Comparison of ENCODE assay signal across 11 cellular contexts in genomic region chr6:148608211-148608951, GRCh38.
DNase-seq lines count a peak whose midpoint lies in the region; ATAC-seq and TF ChIP-seq lines count a peak whose summit lies in the region.
"Had no signal": no experiment of that assay in that cellular context is flagged by ENCODE, and none has a peak within 500 bp of the region (broad histone marks: within the 10 kb centered on the region; RNA-seq: fewer than 3 reads in every experiment).

No MANE protein-coding gene starts in this region.

- no peak overlapping the region for H2BK12ac ChIP-seq in H9 (ENCODE audit: insufficient read length, low read depth, low read length)

- peak; percentile 52 for TF ChIP-seq CTCF in AG09319 (IDR thresholded peaks at IDR 0.05; ENCODE audit: low read depth, low read length)
- peak; percentile 70 for TF ChIP-seq CTCF in H9 (conservative IDR thresholded peaks at IDR 0.05)
- TF ChIP-seq CTCF in WI38 (IDR thresholded peaks at IDR 0.05; ENCODE audit: low read depth, low read length): peak; percentile 48

- no peak overlapping the region for H2BK20ac ChIP-seq in H9 (ENCODE audit: low read depth, low read length, poor library complexity, severe bottlenecking)

- H3K18ac ChIP-seq in H9 (ENCODE audit: insufficient read length, low read depth, low read length): no peak overlapping the region

- peaks cover 0 to 8% (median 3%) of the 10 kb centered on the region in 3 experiments; a peak in 3 of 7 replicates for H3K36me3 Mint-ChIP-seq in H9 (ENCODE audit: insufficient read depth in 1 of 3, low read depth in 3 of 3)
- H3K36me3 Mint-ChIP-seq: activated naive CD8-positive, alpha-beta T cell treated with anti-CD3 and anti-CD28 coated beads for 36 hours had no signal

- no peak overlapping the region for H3K4me2 ChIP-seq in H9 (ENCODE audit: insufficient read depth, insufficient read length, low read length)

- no peaks in the 10 kb centered on the region for H3K4me1 ChIP-seq in H9 (ENCODE audit: insufficient read depth, low read length)

- peaks cover 0 to 10% of the 10 kb centered on the region in 2 experiments; a peak in 3 of 5 replicates for H3K9me3 Mint-ChIP-seq in H9
- H3K9me3 Mint-ChIP-seq: activated naive CD8-positive, alpha-beta T cell treated with anti-CD3 and anti-CD28 coated beads for 36 hours had no signal

- H4K8ac ChIP-seq in H9 (replicated peaks; ENCODE audit: insufficient read length, low read depth, low read length): no peak overlapping the region

- no peak overlapping the region for H2BK5ac ChIP-seq in H9 (ENCODE audit: insufficient read length, low read length)

- H2BK15ac ChIP-seq in H9 (ENCODE audit: low read depth, low read length): no peak overlapping the region

- H3K4ac ChIP-seq in H9 (ENCODE audit: low read depth, low read length): no peak overlapping the region

- no peak overlapping the region for H3K27ac Mint-ChIP-seq in H9
- H3K27ac Mint-ChIP-seq: activated naive CD8-positive, alpha-beta T cell treated with anti-CD3 and anti-CD28 coated beads for 36 hours had no signal

- no peak overlapping the region for H3K27ac ChIP-seq in H9 (ENCODE audit: insufficient read length, low read depth, low read length)

- no peaks in the 10 kb centered on the region for H3K4me1 Mint-ChIP-seq in H9
- H3K4me1 Mint-ChIP-seq: activated naive CD8-positive, alpha-beta T cell treated with anti-CD3 and anti-CD28 coated beads for 36 hours had no signal

- no peak overlapping the region for H3K4me3 Mint-ChIP-seq in H9
- H3K4me3 Mint-ChIP-seq: activated naive CD8-positive, alpha-beta T cell treated with anti-CD3 and anti-CD28 coated beads for 36 hours had no signal

- DNase-seq in AG09319 (ENCODE audit: extremely low read depth, low read depth) (no peak), H9 (no peak), kidney glomerular epithelial cell (lab: John Stamatoyannopoulos, UW) (peak; percentile 1), SKM-1 treated with dmso at 0.1 percent for 144 hours (lab: John Stamatoyannopoulos, UW; ENCODE audit: unreplicated experiment) (no peak)
- DNase-seq in stimulated activated CD4-positive, alpha-beta T cell treated with anti-CD3 and anti-CD28 coated beads, Interleukin-2, amount 100 ng/mL, for 48 hours: no peak
- DNase-seq: activated naive CD8-positive, alpha-beta T cell treated with anti-CD3 and anti-CD28 coated beads for 36 hours; NCI-H187 treated with DMSO at 0.1 percent for 48 hours; T-helper 9 cell had no signal

- H3K14ac ChIP-seq in H9 (ENCODE audit: insufficient read depth, low read length): no peak overlapping the region

- WGBS in H9 (ENCODE audit: extremely low coverage, insufficient read length, low lambda C conversion rate): no CpG with 5 or more reads among the region's 10 CpGs

- H3K4me3 ChIP-seq in WI38 (ENCODE audit: low read depth, low read length): no peak overlapping the region

- no peak overlapping the region for H2AK5ac ChIP-seq in H9 (ENCODE audit: insufficient read length, low read length)

- no peak for ATAC-seq in HG03159 (IDR thresholded peaks at IDR 0.05; ENCODE audit: unreplicated experiment)
- no peak for ATAC-seq in GM19467 (IDR thresholded peaks at IDR 0.05; ENCODE audit: unreplicated experiment)

- no peak overlapping the region for H4K5ac ChIP-seq in H9 (ENCODE audit: insufficient read length, low read depth, low read length)

- no peak overlapping the region for H3K9ac ChIP-seq in H9 (ENCODE audit: extremely low read depth, insufficient read length, low read length)

- no peaks in the 10 kb centered on the region for H3K9me3 ChIP-seq in H9 (ENCODE audit: control insufficient read depth, low read depth, low read length)

- no peaks in the 10 kb centered on the region for H3K23me2 ChIP-seq in H9 (ENCODE audit: insufficient read length, low read depth, low read length, poor library complexity, severe bottlenecking)

- no peak overlapping the region for H4K91ac ChIP-seq in H9 (ENCODE audit: insufficient read length, low read depth, low read length)

- H2AFZ ChIP-seq in H9 (ENCODE audit: low read length): no peak overlapping the region

- H3K79me2 ChIP-seq in H9 (ENCODE audit: insufficient read depth, low read length): no peaks in the 10 kb centered on the region

- H3K27me3 ChIP-seq in H9 (ENCODE audit: insufficient read depth, low read length): no peaks in the 10 kb centered on the region

- no peak overlapping the region for H3K23ac ChIP-seq in H9 (ENCODE audit: insufficient read length, low read depth, low read length)

- no peak overlapping the region for H2BK120ac ChIP-seq in H9 (ENCODE audit: low read depth, low read length, poor library complexity, severe bottlenecking)

- H3K79me1 ChIP-seq in H9 (ENCODE audit: insufficient read depth, low read depth, low read length, poor library complexity, severe bottlenecking): no peaks in the 10 kb centered on the region

- H3K27me3 Mint-ChIP-seq in H9 (ENCODE audit: low read depth): no peaks in the 10 kb centered on the region
- H3K27me3 Mint-ChIP-seq: activated naive CD8-positive, alpha-beta T cell treated with anti-CD3 and anti-CD28 coated beads for 36 hours had no signal

- no peaks in the 10 kb centered on the region for H4K20me1 ChIP-seq in H9 (ENCODE audit: control insufficient read depth, insufficient read depth, insufficient read length)

- no peak overlapping the region for H3K56ac ChIP-seq in H9 (ENCODE audit: insufficient read length, low read depth, low read length)

- H3T11ph ChIP-seq in H9 (ENCODE audit: low read length): no peak overlapping the region
